In the genomic region with DNA sequence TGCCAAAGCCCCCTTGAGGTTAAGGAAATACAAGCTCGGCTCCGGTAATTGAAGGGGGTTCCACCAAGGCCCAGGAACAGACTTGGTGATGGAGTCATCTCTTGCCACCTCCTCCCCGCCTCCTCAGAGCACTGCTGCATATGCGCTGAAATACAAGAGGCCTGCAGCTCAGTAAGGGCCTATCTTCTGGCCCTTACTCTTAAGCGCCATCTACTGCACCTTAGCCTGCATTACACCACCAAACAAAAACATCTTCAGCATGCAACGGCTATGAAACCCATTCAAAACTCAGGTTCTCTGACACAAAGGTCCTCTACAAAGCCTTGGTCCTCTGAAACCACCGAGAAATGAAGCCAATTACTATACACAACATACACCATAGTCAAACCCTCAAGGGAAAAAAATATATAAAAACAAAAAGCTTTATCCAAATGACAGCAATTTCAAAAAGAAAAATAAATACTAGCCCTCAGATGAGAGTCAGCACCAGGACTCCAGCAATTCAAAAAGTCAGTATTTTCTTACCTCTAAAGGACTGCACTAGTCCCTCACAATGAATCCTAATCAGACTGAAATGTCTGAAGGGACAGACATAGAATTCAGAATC, we compare ENCODE assay signal across 8 cellular contexts.
A peak's percentile ranks its signal among the peaks of the same experiment; 100 is the strongest.
DNase-seq lines count a peak whose midpoint lies in the region; ATAC-seq and TF ChIP-seq lines count a peak whose summit lies in the region.

No MANE protein-coding gene starts in this region.

- ATAC-seq in HG02759 (IDR thresholded peaks at IDR 0.05; ENCODE audit: unreplicated experiment) (no peak), HG03045 (IDR thresholded peaks at IDR 0.05; ENCODE audit: unreplicated experiment) (no peak)

- DNase-seq in DMS53 treated with DMSO at 0.1 percent for 48 hours (lab: John Stamatoyannopoulos, UW; ENCODE audit: unreplicated experiment) (peak; percentile 23), H4 (ENCODE audit: low spot score) (peak; percentile 44), RWPE1 (ENCODE audit: low spot score) (no peak), iPS-NIHi7 (ENCODE audit: extremely low spot score) (peak; percentile 72), cerebellum (ENCODE audit: low spot score) (no peak), pons (ENCODE audit: low spot score) (no peak)

- peak; percentile 21 for TF ChIP-seq CTCF in RWPE1 (conservative IDR thresholded peaks at IDR 0.05; ENCODE audit: low read depth)

- CTCF ChIA-PET in RWPE1 (lab: Yijun Ruan, JAX): interaction anchor here (0.6 to 1.0 kb wide), 3 partner anchors 9 to 149 kb away, joined by 3 read pairs; no protein-coding TSS in a partner anchor

- H3K27ac ChIP-seq in RWPE1: no peak overlapping the region

- POLR2A ChIA-PET in RWPE1 (lab: Yijun Ruan, JAX; ENCODE audit: low non-redundant PET): no interaction called here

Comparison
In these comparisons a context has a peak if more than half of its experiments do, and no peak if none do; other contexts are left out.
1. DNase-seq: peak in DMS53 treated with DMSO at 0.1 percent for 48 hours (single experiment), H4 (single experiment) and iPS-NIHi7 (single experiment); none in RWPE1 (single experiment), cerebellum (single experiment) and pons (single experiment).